15 cellular contexts compared by ENCODE assay signal in the genomic region with DNA sequence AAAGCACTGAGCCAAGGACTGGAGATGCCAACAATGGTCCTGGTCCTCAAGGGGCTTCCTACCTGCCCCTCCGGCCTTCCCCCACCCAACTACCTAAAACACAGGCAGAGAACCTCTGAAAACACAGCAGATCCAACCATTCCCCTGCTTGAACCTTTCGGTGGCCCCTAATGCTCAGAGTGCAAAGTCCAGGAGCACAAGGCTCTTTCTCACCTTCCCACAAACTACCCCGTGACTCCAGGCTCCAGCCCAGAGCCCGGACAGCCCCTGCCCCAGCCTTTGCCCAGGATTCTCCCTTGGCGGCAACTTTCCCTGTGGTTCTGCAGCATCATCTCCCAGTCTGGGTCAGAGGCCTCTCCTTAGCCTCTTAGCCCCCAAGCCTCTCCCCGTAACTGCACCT. TPM values are rescaled to one million over a fixed set of nuclear protein-coding genes. Genes with fewer than 3 reads are reported as not detected.
A peak's percentile ranks its signal among the peaks of the same experiment; 100 is the strongest.
DNase-seq lines count a peak whose midpoint lies in the region; TF ChIP-seq lines count a peak whose summit lies in the region.
"Had no signal": no experiment of that assay in that cellular context is flagged by ENCODE, and none has a peak within 500 bp of the region (broad histone marks: within the 10 kb centered on the region; RNA-seq: fewer than 3 reads in every experiment).

No MANE protein-coding gene starts in this region.

- no peak for TF ChIP-seq POLR2A in transverse colon (IDR thresholded peaks at IDR 0.05)

- H3K4me3 ChIP-seq in Loucy (ENCODE audit: low read length, poor library complexity, severe bottlenecking) (no peak overlapping the region), muscle layer of colon (ENCODE audit: low read depth in 1 of 2, low read length in 2 of 2) (no peak overlapping the region), transverse colon (no peak overlapping the region)

- H3K27ac ChIP-seq in cingulate gyrus (ENCODE audit: low read depth, low read length) (peak overlapping the region; percentile 83), muscle layer of colon (ENCODE audit: low read depth, low read length) (peak overlapping the region; percentile 62), transverse colon (peak overlapping the region; percentile 93 to 99 (median 95))

- WGBS in transverse colon (ENCODE audit: low coverage in 1 of 2), 2 donors: 70 to 94% methylated on average over 2 to 6 of the region's 6 CpGs

- H3K79me2 ChIP-seq in Loucy (ENCODE audit: insufficient read depth, low read length): no peaks in the 10 kb centered on the region

- intact Hi-C loops in transverse colon (cut with DNase I; ENCODE audit: low total_unique reads): loop anchor here (5.0 kb wide), 1 partner anchor 34 kb away; no protein-coding TSS in a partner anchor

- no peak for TF ChIP-seq EP300 in transverse colon (IDR thresholded peaks at IDR 0.05; ENCODE audit: low read depth)

- no peak for DNase-seq in transverse colon
- no peak for DNase-seq in HK-2 (ENCODE audit: unreplicated experiment)
- no peak for DNase-seq in NCI-H526 (lab: John Stamatoyannopoulos, UW)
- DNase-seq in KBM-7: no peak
- DNase-seq: activated CD8-positive, alpha-beta T cell treated with anti-CD3 and anti-CD28 coated beads for 36 hours; CD4-positive, alpha-beta T cell; effector CD8-positive, alpha-beta T cell; foreskin keratinocyte; HFFc6; NCI-H2029 treated with DMSO at 0.1 percent for 48 hours; stimulated activated CD4-positive, alpha-beta T cell treated with anti-CD3 and anti-CD28 coated beads, Interleukin-12 subunit alpha, Interleukin-12 subunit beta, amount 100 ng/mL, for 4 hours had no signal

- no peaks in the 10 kb centered on the region for H4K20me1 ChIP-seq in Loucy (ENCODE audit: insufficient read depth, low read length, poor library complexity, severe bottlenecking)

- H3K4me2 ChIP-seq in Loucy (ENCODE audit: low read depth, low read length, poor library complexity, severe bottlenecking): no peak overlapping the region

- 0 out of 2 replicates have a peak overlapping the region, but pooled peaks have one; percentile 21 for H2AFZ ChIP-seq in Loucy (ENCODE audit: low read length)

- H3K9me3 ChIP-seq in Loucy (ENCODE audit: insufficient read depth, low read depth, low read length): no peaks in the 10 kb centered on the region
- no peaks in the 10 kb centered on the region for H3K9me3 ChIP-seq in muscle layer of colon (ENCODE audit: low read length)
- H3K9me3 ChIP-seq in transverse colon: no peaks in the 10 kb centered on the region
- H3K9me3 ChIP-seq: ovary had no signal

- TF ChIP-seq CTCF in Loucy (conservative IDR thresholded peaks at IDR 0.05; ENCODE audit: low read length) (no peak), transverse colon (IDR thresholded peaks at IDR 0.05) (no peak)

- no peaks in the 10 kb centered on the region for H3K36me3 ChIP-seq in Loucy (ENCODE audit: insufficient read depth, low read length)
- H3K36me3 ChIP-seq in muscle layer of colon (ENCODE audit: insufficient read depth, low read length): no peaks in the 10 kb centered on the region
- no peaks in the 10 kb centered on the region for H3K36me3 ChIP-seq in transverse colon
- H3K36me3 ChIP-seq: ovary had no signal

- in situ Hi-C loops in transverse colon (cut with MboI; ENCODE audit: low pct_ligation_motif_present in 1 of 4, low pct_unique_long_range_greater_than_20kb in 1 of 4, low sequenced_read_pairs in 3 of 4): loop anchor here in 3 of 4 donors (5.0 to 25.0 kb wide), 4 partner anchors 79 to 136 kb away; no protein-coding TSS in a partner anchor
- in situ Hi-C loops in KBM-7 (cut with MboI; ENCODE audit: low pct_unique_long_range_greater_than_20kb, low sequenced_read_pairs): no loop called here

- H3K9me2 ChIP-seq in Loucy (replicated peaks; ENCODE audit: low read depth, low read length): no peaks in the 10 kb centered on the region

- no peaks in the 10 kb centered on the region for H3F3A ChIP-seq in Loucy (ENCODE audit: low read depth)

- no peaks in the 10 kb centered on the region for H3K4me1 ChIP-seq in Loucy (ENCODE audit: insufficient read depth, low read length, poor library complexity, severe bottlenecking)
- peaks cover 41% of the 10 kb centered on the region for H3K4me1 ChIP-seq in muscle layer of colon (ENCODE audit: insufficient read depth, low read length)
- H3K4me1 ChIP-seq in transverse colon: peaks cover 17 to 60% (median 57%) of the 10 kb centered on the region in 4 donors

- H3K27me3 ChIP-seq in Loucy (ENCODE audit: insufficient read depth, low read length, poor library complexity, severe bottlenecking): peaks cover 12% of the 10 kb centered on the region
- no peaks in the 10 kb centered on the region for H3K27me3 ChIP-seq in muscle layer of colon (ENCODE audit: control insufficient read depth in 1 of 2, insufficient read depth in 2 of 2, low read length in 2 of 2)
- H3K27me3 ChIP-seq in transverse colon: no peaks in the 10 kb centered on the region
- H3K27me3 ChIP-seq: foreskin keratinocyte, ovary had no signal

- H3K9ac ChIP-seq in Loucy (ENCODE audit: low read depth, low read length, poor library complexity, severe bottlenecking): no peak overlapping the region
- H3K9ac ChIP-seq in muscle layer of colon (ENCODE audit: low read length): peak overlapping the region; percentile 94

RNA-seq across cellular contexts. Expression of a gene that starts 1.6 kb away (rescaled TPM):
- total RNA-seq in transverse colon: 100 to 1,000 TPM; 207 to 668 (median 481) TPM
